ENCODE assay signal across 10 cellular contexts in genomic region chr9:133357656-133358055, GRCh38. TPM values are rescaled to one million over a fixed set of nuclear protein-coding genes. Genes with fewer than 3 reads are reported as not detected.
A peak's percentile ranks its signal among the peaks of the same experiment; 100 is the strongest.
DNase-seq lines count a peak whose midpoint lies in the region; ATAC-seq and TF ChIP-seq lines count a peak whose summit lies in the region.
"Had no signal": no experiment of that assay in that cellular context is flagged by ENCODE, and none has a peak within 500 bp of the region (broad histone marks: within the 10 kb centered on the region; RNA-seq: fewer than 3 reads in every experiment).

No MANE protein-coding gene starts in this region.

- H3K27ac ChIP-seq in mesendoderm (ENCODE audit: low read depth, low read length): no peak overlapping the region

- no peak overlapping the region for H4K8ac ChIP-seq in mesendoderm (ENCODE audit: low read depth, low read length)

- peak overlapping the region; percentile 87 for H3K4me3 Mint-ChIP-seq in activated naive CD8-positive, alpha-beta T cell treated with anti-CD3 and anti-CD28 coated beads for 36 hours

- H3K27me3 ChIP-seq in BE2C (no peaks in the 10 kb centered on the region), mesendoderm (ENCODE audit: insufficient read depth, low read length, poor library complexity) (no peaks in the 10 kb centered on the region)
- H3K27me3 ChIP-seq: tibial artery had no signal

- H3K4me1 ChIP-seq in BE2C: peaks cover 12% of the 10 kb centered on the region
- H3K4me1 ChIP-seq in mesendoderm (ENCODE audit: control insufficient read depth, low read depth, low read length): peaks cover 2% of the 10 kb centered on the region

- no peak overlapping the region for H2BK15ac ChIP-seq in mesendoderm (replicated peaks; ENCODE audit: low read depth)

- peak overlapping the region; percentile 77 for H3K27ac Mint-ChIP-seq in activated naive CD8-positive, alpha-beta T cell treated with anti-CD3 and anti-CD28 coated beads for 36 hours

- H2BK120ac ChIP-seq in mesendoderm (ENCODE audit: low read depth, low read length): no peak overlapping the region

- H4K5ac ChIP-seq in mesendoderm (ENCODE audit: low read length): no peak overlapping the region

- H3K9ac ChIP-seq in mesendoderm (ENCODE audit: low read length): peak overlapping the region; percentile 88

- H3K36me3 ChIP-seq in BE2C (peaks cover 48% of the 10 kb centered on the region), mesendoderm (ENCODE audit: control insufficient read depth, insufficient read depth, low read length) (peaks cover 12% of the 10 kb centered on the region)

- peaks cover 7% of the 10 kb centered on the region for H3K36me3 Mint-ChIP-seq in activated naive CD8-positive, alpha-beta T cell treated with anti-CD3 and anti-CD28 coated beads for 36 hours

- no peaks in the 10 kb centered on the region for H3K27me3 Mint-ChIP-seq in activated naive CD8-positive, alpha-beta T cell treated with anti-CD3 and anti-CD28 coated beads for 36 hours

- TF ChIP-seq CTCF in BE2C (IDR thresholded peaks at IDR 0.05; ENCODE audit: low read depth, low read length) (no peak), HFF-Myc (IDR thresholded peaks at IDR 0.05; ENCODE audit: low read depth, low read length, missing control alignments) (no peak)

- peaks cover 16% of the 10 kb centered on the region for H3K79me1 ChIP-seq in mesendoderm (ENCODE audit: low read length)

- H3K79me2 ChIP-seq in mesendoderm (ENCODE audit: control insufficient read depth, insufficient read depth, low read length): peaks cover 7% of the 10 kb centered on the region

- H2BK5ac ChIP-seq in mesendoderm (ENCODE audit: low read length): no peak overlapping the region

- WGBS in mesendoderm (ENCODE audit: extremely low coverage, insufficient coverage, low lambda C conversion rate): no CpG with 5 or more reads among the region's 14 CpGs

- no peak overlapping the region for H3K23ac ChIP-seq in mesendoderm (ENCODE audit: low read length)

- no peak overlapping the region for H3K4ac ChIP-seq in mesendoderm (ENCODE audit: low read depth, low read length)

- no peak for ATAC-seq in HG02623 (IDR thresholded peaks at IDR 0.05; ENCODE audit: unreplicated experiment)

- H3K4me3 ChIP-seq in BE2C (ENCODE audit: low read depth, low read length): peak overlapping the region; percentile 92
- H3K4me3 ChIP-seq in HFF-Myc (replicated peaks; ENCODE audit: low read depth, low read length): peak overlapping the region; percentile 88
- H3K4me3 ChIP-seq in mesendoderm (ENCODE audit: low read length): no peak overlapping the region

- DNase-seq in BE2C (no peak), HFF-Myc (ENCODE audit: extremely low read depth, low read depth) (no peak), mesendoderm (no peak), COR-L47 (lab: John Stamatoyannopoulos, UW) (no peak), GM19238 (ENCODE audit: insufficient read length, low spot score) (no peak), T1000 (lab: John Stamatoyannopoulos, UW) (no peak)
- DNase-seq in activated naive CD8-positive, alpha-beta T cell treated with anti-CD3 and anti-CD28 coated beads for 36 hours: no peak
- DNase-seq: NCI-H1092 treated with DMSO at 0.1 percent for 48 hours, tibial artery had no signal

- no peaks in the 10 kb centered on the region for H3K9me3 ChIP-seq in BE2C
- H3K9me3 ChIP-seq: tibial artery had no signal

- H3K18ac ChIP-seq in mesendoderm (ENCODE audit: low read length): no peak overlapping the region

- peaks cover 50% of the 10 kb centered on the region for H3K4me1 Mint-ChIP-seq in activated naive CD8-positive, alpha-beta T cell treated with anti-CD3 and anti-CD28 coated beads for 36 hours

- peak overlapping the region; percentile 38 for H3K56ac ChIP-seq in mesendoderm (ENCODE audit: low read length)

- no peaks in the 10 kb centered on the region for H3K9me3 Mint-ChIP-seq in activated naive CD8-positive, alpha-beta T cell treated with anti-CD3 and anti-CD28 coated beads for 36 hours

- H3K4me2 ChIP-seq in mesendoderm (ENCODE audit: low read length): no peak overlapping the region

- no peak overlapping the region for H2AK5ac ChIP-seq in mesendoderm (ENCODE audit: low read length)

RNA-seq across cellular contexts. Expression of gene SURF2, which starts 1.3 kb away (rescaled TPM):
- 240 TPM for polyA plus RNA-seq in BE2C (2012; ENCODE audit: insufficient read depth, insufficient read length, low read depth)
- total RNA-seq in activated naive CD8-positive, alpha-beta T cell treated with anti-CD3 and anti-CD28 coated beads for 36 hours: 10 to 100 TPM; 30.7 to 32.2 TPM
- 66.8 TPM for polyA plus RNA-seq in mesendoderm (2013, experiment 1 of 2)
- 69.9 TPM for polyA plus RNA-seq in mesendoderm (2013, experiment 2 of 2)

RNA-seq across cellular contexts. Expression of gene SURF1, which starts 1.4 kb away (rescaled TPM):
- 109 TPM for polyA plus RNA-seq in BE2C (2012; ENCODE audit: insufficient read depth, insufficient read length, low read depth)
- 10 to 100 TPM; 25.4 to 26.6 TPM for total RNA-seq in activated naive CD8-positive, alpha-beta T cell treated with anti-CD3 and anti-CD28 coated beads for 36 hours
- 20.4 TPM for polyA plus RNA-seq in mesendoderm (2013, experiment 1 of 2)
- 20.1 TPM for polyA plus RNA-seq in mesendoderm (2013, experiment 2 of 2)

RNA-seq across cellular contexts. Expression of gene RPL7A, which starts 9.6 kb away (rescaled TPM):
- 1,628 TPM for polyA plus RNA-seq in BE2C (2012; ENCODE audit: insufficient read depth, insufficient read length, low read depth)
- 1,000 to 10,000 TPM; 3,142 to 3,195 TPM for total RNA-seq in activated naive CD8-positive, alpha-beta T cell treated with anti-CD3 and anti-CD28 coated beads for 36 hours
- 2,135 TPM for polyA plus RNA-seq in mesendoderm (2013, experiment 1 of 2)
- 2,151 TPM for polyA plus RNA-seq in mesendoderm (2013, experiment 2 of 2)

RNA-seq across cellular contexts. Expression of gene MED22, which starts 9.7 kb away (rescaled TPM):
- 62.3 TPM for polyA plus RNA-seq in BE2C (2012; ENCODE audit: insufficient read depth, insufficient read length, low read depth)
- 10 to 100 TPM; 42.3 to 45.2 TPM for total RNA-seq in activated naive CD8-positive, alpha-beta T cell treated with anti-CD3 and anti-CD28 coated beads for 36 hours
- 57.8 TPM for polyA plus RNA-seq in mesendoderm (2013, experiment 1 of 2)
- 56.7 TPM for polyA plus RNA-seq in mesendoderm (2013, experiment 2 of 2)

RNA-seq across cellular contexts. Expression of gene SURF4, which starts 18.2 kb away (rescaled TPM):
- polyA plus RNA-seq in BE2C (2012; ENCODE audit: insufficient read depth, insufficient read length, low read depth): 349 TPM
- 100 to 1,000 TPM; 197 to 198 TPM for total RNA-seq in activated naive CD8-positive, alpha-beta T cell treated with anti-CD3 and anti-CD28 coated beads for 36 hours
- polyA plus RNA-seq in mesendoderm (2013, experiment 1 of 2): 118 TPM
- polyA plus RNA-seq in mesendoderm (2013, experiment 2 of 2): 119 TPM
